Comparison of ENCODE assay signal across 8 cellular contexts in genomic region chr5:60668715-60669304, GRCh38. TPM values are rescaled to one million over a fixed set of nuclear protein-coding genes. Genes with fewer than 3 reads are reported as not detected.
A peak's percentile ranks its signal among the peaks of the same experiment; 100 is the strongest.
DNase-seq lines count a peak whose midpoint lies in the region; ATAC-seq, FAIRE-seq and TF ChIP-seq lines count a peak whose summit lies in the region.

No MANE protein-coding gene starts in this region.

- H3K9me2 ChIP-seq in PC-3 (replicated peaks; ENCODE audit: low read length): no peaks in the 10 kb centered on the region

- H3K27ac ChIP-seq in 22Rv1 (no peak overlapping the region), PC-3 (ENCODE audit: low read length) (no peak overlapping the region), testis (no peak overlapping the region)

- POLR2A ChIA-PET in PC-3 (lab: Charles Lee; ENCODE audit: unreplicated experiment): no interaction called here

- H3K9me3 ChIP-seq in PC-3 (ENCODE audit: low read length) (no peaks in the 10 kb centered on the region), testis (no peaks in the 10 kb centered on the region)

- no peak for TF ChIP-seq POLR2A in testis (IDR thresholded peaks at IDR 0.05)

- no peaks in the 10 kb centered on the region for H4K20me1 ChIP-seq in PC-3 (ENCODE audit: low read length)

- peak; percentile 86 for TF ChIP-seq CTCF in 22Rv1 (IDR thresholded peaks at IDR 0.05)
- peak; percentile 76 for TF ChIP-seq CTCF in PC-3 (conservative IDR thresholded peaks at IDR 0.05; ENCODE audit: low read depth, low read length)
- TF ChIP-seq CTCF in fibroblast of pulmonary artery (IDR thresholded peaks at IDR 0.05; ENCODE audit: low read length, missing control alignments): peak; percentile 55
- peak in 2 of 3 experiments; percentile 39 to 78 for TF ChIP-seq CTCF in testis (IDR thresholded peaks at IDR 0.05)

- no peaks in the 10 kb centered on the region for H3K27me3 ChIP-seq in PC-3 (ENCODE audit: low read length)
- H3K27me3 ChIP-seq in testis: no peaks in the 10 kb centered on the region

- no peaks in the 10 kb centered on the region for H3F3A ChIP-seq in PC-3 (ENCODE audit: low read length, unreplicated experiment)

- no peak overlapping the region for H2AFZ ChIP-seq in PC-3 (ENCODE audit: low read length)

- no peak overlapping the region for H3K9ac ChIP-seq in PC-3 (ENCODE audit: low read length)

- no TSS peak for BruUV-seq in PC-3 (replicated peaks; lab: Mats Ljungman, UMichigan)

- H3K36me3 ChIP-seq in PC-3 (ENCODE audit: low read depth, low read length) (no peaks in the 10 kb centered on the region), testis (ENCODE audit: low read depth, missing control alignments) (no peaks in the 10 kb centered on the region)

- peak; percentile 93 for FAIRE-seq in G401.6 (lab: Jason Lieb, UNC)

- H3K4me3 ChIP-seq in PC-3 (ENCODE audit: low read length) (no peak overlapping the region), fibroblast of pulmonary artery (replicated peaks; ENCODE audit: low read depth, low read length) (no peak overlapping the region), testis (no peak overlapping the region)

- H3K79me2 ChIP-seq in PC-3 (ENCODE audit: low read length): peaks cover 13% of the 10 kb centered on the region; the same call in 1 of the 2 replicates

- no peak overlapping the region for H3K4me2 ChIP-seq in PC-3 (ENCODE audit: low read length)

- DNase-seq in PC-3: peak; percentile 67
- DNase-seq in fibroblast of pulmonary artery (ENCODE audit: low read depth): peak; percentile 69
- no peak for DNase-seq in testis
- no peak for DNase-seq in iPS-NIHi11 (ENCODE audit: low spot score)
- no peak for DNase-seq in activated CD4-positive, alpha-beta T cell treated with anti-CD3 and anti-CD28 coated beads for 48 hours
- no peak for DNase-seq in NCI-H226

- intact Hi-C loops in PC-3 (cut with micrococcal nuclease): loop anchor here (2.0 kb wide), 1 partner anchor 858 kb away; no protein-coding TSS in a partner anchor
- intact Hi-C loops in testis (cut with DNase I; ENCODE audit: low total_unique reads): no loop called here

- H3K4me1 ChIP-seq in PC-3 (ENCODE audit: insufficient read depth, low read length): no peaks in the 10 kb centered on the region
- no peaks in the 10 kb centered on the region for H3K4me1 ChIP-seq in testis

- CTCF ChIA-PET in PC-3 (lab: Charles Lee): interaction anchor here (0.6 to 0.8 kb wide), 5 partner anchors 9 to 274 kb away, joined by 3 to 6 read pairs (median 4); no protein-coding TSS in a partner anchor

- ATAC-seq in PC-3: no peak

RNA-seq across cellular contexts. Expression of gene DEPDC1B, which starts 31.2 kb away (rescaled TPM):
- total RNA-seq in PC-3 (2014; rRNA removed) (22.7 and 23.8 TPM in 2 replicates), testis (10 to 100 TPM; 14.5 to 15.0 TPM)
- 23.6 TPM for polyA plus RNA-seq in testis (ENCODE audit: insufficient read depth, low read depth, low replicate concordance)

Comparison
In these comparisons a context has a peak if more than half of its experiments do, and no peak if none do; other contexts are left out.
1. DNase-seq: peak in PC-3 (single experiment) and fibroblast of pulmonary artery (single experiment); none in testis (single experiment), iPS-NIHi11 (single experiment), activated CD4-positive, alpha-beta T cell treated with anti-CD3 and anti-CD28 coated beads for 48 hours (single experiment) and NCI-H226 (single experiment).
2. Peak in every context shown above with its lines, with median percentiles within 50 percentile points of each other: CTCF ChIP-seq.